In genomic region chr6:99424761-99425646, GRCh38 we compare ENCODE assay signal across 8 cellular contexts. TPM values are rescaled to one million over a fixed set of nuclear protein-coding genes. Genes with fewer than 3 reads are reported as not detected.
DNase-seq lines count a peak whose midpoint lies in the region; ATAC-seq and TF ChIP-seq lines count a peak whose summit lies in the region.

A gene with protein sequence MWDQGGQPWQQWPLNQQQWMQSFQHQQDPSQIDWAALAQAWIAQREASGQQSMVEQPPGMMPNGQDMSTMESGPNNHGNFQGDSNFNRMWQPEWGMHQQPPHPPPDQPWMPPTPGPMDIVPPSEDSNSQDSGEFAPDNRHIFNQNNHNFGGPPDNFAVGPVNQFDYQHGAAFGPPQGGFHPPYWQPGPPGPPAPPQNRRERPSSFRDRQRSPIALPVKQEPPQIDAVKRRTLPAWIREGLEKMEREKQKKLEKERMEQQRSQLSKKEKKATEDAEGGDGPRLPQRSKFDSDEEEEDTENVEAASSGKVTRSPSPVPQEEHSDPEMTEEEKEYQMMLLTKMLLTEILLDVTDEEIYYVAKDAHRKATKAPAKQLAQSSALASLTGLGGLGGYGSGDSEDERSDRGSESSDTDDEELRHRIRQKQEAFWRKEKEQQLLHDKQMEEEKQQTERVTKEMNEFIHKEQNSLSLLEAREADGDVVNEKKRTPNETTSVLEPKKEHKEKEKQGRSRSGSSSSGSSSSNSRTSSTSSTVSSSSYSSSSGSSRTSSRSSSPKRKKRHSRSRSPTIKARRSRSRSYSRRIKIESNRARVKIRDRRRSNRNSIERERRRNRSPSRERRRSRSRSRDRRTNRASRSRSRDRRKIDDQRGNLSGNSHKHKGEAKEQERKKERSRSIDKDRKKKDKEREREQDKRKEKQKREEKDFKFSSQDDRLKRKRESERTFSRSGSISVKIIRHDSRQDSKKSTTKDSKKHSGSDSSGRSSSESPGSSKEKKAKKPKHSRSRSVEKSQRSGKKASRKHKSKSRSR (minus strand): TSS chr6:99425308. CDS start chr6:99414659, 10,649 bp downstream.

- DNase-seq in GM13976 (ENCODE audit: low spot score): peak; percentile 81
- peak; percentile 94 for DNase-seq in NCI-H146 treated with DMSO at 0.1 percent for 48 hours (lab: John Stamatoyannopoulos, UW; ENCODE audit: unreplicated experiment)
- DNase-seq in amniotic epithelial cell (ENCODE audit: low read depth): peak; percentile 99
- DNase-seq in heart right ventricle: peak; percentile 77 to 97
- DNase-seq in posterior cingulate gyrus: peak; percentile 69 to 97 (median 86)
- peak; percentile 89 to 93 for DNase-seq in upper lobe of left lung

- peak in 1 of 4 donors; percentile 60 for TF ChIP-seq EP300 in upper lobe of left lung (IDR thresholded peaks at IDR 0.05)

- peaks cover 0 to 13% (median 0%) of the 10 kb centered on the region in 9 donors for H3K36me3 ChIP-seq in heart right ventricle
- H3K36me3 ChIP-seq in upper lobe of left lung: peaks cover 0 to 4% (median 0%) of the 10 kb centered on the region in 4 donors

- in situ Hi-C loops in GM13976 (cut with MboI; ENCODE audit: low sequenced_read_pairs, unreplicated experiment): no loop called here

- H3K4me3 ChIP-seq in heart right ventricle (peak within 1 kb of the TSS; percentile 60 to 95 (median 78)), upper lobe of left lung (peak within 1 kb of the TSS; percentile 20 to 64 (median 60))

- H3K27ac ChIP-seq in heart right ventricle (peak within 1 kb of the TSS; percentile 89 to 98 (median 96)), upper lobe of left lung (peak within 1 kb of the TSS; percentile 93 to 99 (median 95))

- ATAC-seq in HG02870 (IDR thresholded peaks at IDR 0.05; ENCODE audit: unreplicated experiment): peak; percentile 79
- peak; percentile 95 to 99 (median 96) for ATAC-seq in heart right ventricle
- ATAC-seq in upper lobe of left lung (ENCODE audit: low FRiP score in 2 of 2): peak; percentile 97 to 99

- 0% methylated on average over 53 of the region's 53 CpGs for WGBS in heart right ventricle, 2 donors
- WGBS in upper lobe of left lung, 2 donors: 0 to 1% methylated on average over 42 to 52 of the region's 53 CpGs

- peak in 3 of 4 donors; percentile 30 to 76 (median 44) for TF ChIP-seq POLR2A in upper lobe of left lung (IDR thresholded peaks at IDR 0.05)

- intact Hi-C loops in T-helper 1 cell treated with Interleukin-12 subunit alpha and Interleukin-12 subunit beta and Interleukin-4 antibody, amounts not matched to agents 30 ng/mL and 1 ng/mL, for 36 hours (cut with micrococcal nuclease): loop anchor here (1.0 to 5.0 kb wide), 9 partner anchors 31 to 1456 kb away; partner anchors contain the start of genes ASCC3, CCNC, COQ3 and FAXC
- intact Hi-C loops in heart right ventricle (cut with DNase I): loop anchor here in 4 of 10 donors (5.0 to 10.0 kb wide), 4 partner anchors 33 to 140 kb away; partner anchors contain the start of genes USP45 (in 4 of the 4), CCNC (in 1 of the 4) and COQ3 (in 1 of the 4)
- intact Hi-C loops in posterior cingulate gyrus (cut with DNase I): loop anchor here (2.0 to 10.0 kb wide), 3 partner anchors 32 to 93 kb away; partner anchors contain the start of gene USP45

- H3K27me3 ChIP-seq in heart right ventricle: no peaks in the 10 kb centered on the region
- H3K27me3 ChIP-seq in upper lobe of left lung: no peaks in the 10 kb centered on the region

- TF ChIP-seq CTCF in GM13976 (IDR thresholded peaks at IDR 0.05; ENCODE audit: borderline replicate concordance, control extremely low read depth, extremely low read depth, insufficient read depth, missing control alignments) (no peak), heart right ventricle (IDR thresholded peaks at IDR 0.05) (no peak), upper lobe of left lung (IDR thresholded peaks at IDR 0.05) (no peak)

- H3K9me3 ChIP-seq in heart right ventricle: no peaks in the 10 kb centered on the region
- H3K9me3 ChIP-seq in upper lobe of left lung: no peaks in the 10 kb centered on the region

- H3K4me1 ChIP-seq in heart right ventricle: peaks cover 7 to 65% (median 62%) of the 10 kb centered on the region in 9 donors
- H3K4me1 ChIP-seq in upper lobe of left lung: peaks cover 41 to 53% (median 44%) of the 10 kb centered on the region in 4 donors

RNA-seq across cellular contexts. Expression of the gene that starts here (rescaled TPM):
- 128 and 135 TPM in 2 replicates for total RNA-seq in T-helper 1 cell treated with Interleukin-12 subunit alpha and Interleukin-12 subunit beta and Interleukin-4 antibody, amounts not matched to agents 30 ng/mL and 1 ng/mL, for 36 hours
- total RNA-seq in heart right ventricle (10 to 100 TPM; 36.9 to 62.6 (median 50.1) TPM), upper lobe of left lung (100 to 1,000 TPM in 3 of 6 donors, 10 to 100 TPM in 3; 67.2 to 408 (median 106) TPM)
- 100 to 1,000 TPM in 1 of 2 donors, 10 to 100 TPM in 1; 17.8 to 105 TPM for polyA plus RNA-seq in heart right ventricle

Comparison
In these comparisons a context has a peak if more than half of its experiments do, and no peak if none do; other contexts are left out.
1. Peak in every context shown above with its lines: DNase-seq, ATAC-seq, H3K4me3 ChIP-seq and H3K27ac ChIP-seq.